12 cellular contexts compared by ENCODE assay signal in genomic region chr21:38438476-38438893, GRCh38. TPM values are rescaled to one million over a fixed set of nuclear protein-coding genes. Genes with fewer than 3 reads are reported as not detected.
A peak's percentile ranks its signal among the peaks of the same experiment; 100 is the strongest.
DNase-seq lines count a peak whose midpoint lies in the region; ATAC-seq and TF ChIP-seq lines count a peak whose summit lies in the region.
"Had no signal": no experiment of that assay in that cellular context is flagged by ENCODE, and none has a peak within 500 bp of the region (broad histone marks: within the 10 kb centered on the region; RNA-seq: fewer than 3 reads in every experiment).

No MANE protein-coding gene starts in this region.

- CTCF ChIA-PET in activated CD4-positive, alpha-beta memory T cell treated with anti-CD3 and anti-CD28 coated beads for 36 hours (lab: Charles Lee), result no interaction called here

- no peak overlapping the region for H3K4me3 Mint-ChIP-seq in activated CD4-positive, alpha-beta memory T cell treated with anti-CD3 and anti-CD28 coated beads for 36 hours
- H3K4me3 Mint-ChIP-seq: memory B cell had no signal

- H3K4me1 Mint-ChIP-seq in activated CD4-positive, alpha-beta memory T cell treated with anti-CD3 and anti-CD28 coated beads for 36 hours (ENCODE audit: low read depth), result no peaks in the 10 kb centered on the region
- H3K4me1 Mint-ChIP-seq: memory B cell had no signal

- TF ChIP-seq CTCF in VCaP (conservative IDR thresholded peaks at IDR 0.05), result no peak

- DNase-seq in H4 (ENCODE audit: low spot score) (peak; percentile 90), left cardiac atrium (peak; percentile 82), renal cortical epithelial cell (ENCODE audit: low read depth) (peak; percentile 50), NCI-H1105 (lab: John Stamatoyannopoulos, UW) (no peak)
- no peak for DNase-seq in activated CD4-positive, alpha-beta memory T cell treated with anti-CD3 and anti-CD28 coated beads for 36 hours
- DNase-seq: activated gamma-delta T cell, KG1, stomach had no signal

- H3K9me3 Mint-ChIP-seq in activated CD4-positive, alpha-beta memory T cell treated with anti-CD3 and anti-CD28 coated beads for 36 hours, result no peaks in the 10 kb centered on the region
- H3K9me3 Mint-ChIP-seq: memory B cell had no signal

- no peak overlapping the region for H3K27ac Mint-ChIP-seq in activated CD4-positive, alpha-beta memory T cell treated with anti-CD3 and anti-CD28 coated beads for 36 hours
- H3K27ac Mint-ChIP-seq: memory B cell had no signal

- H3K27ac ChIP-seq in VCaP, result peak overlapping the region; percentile 51
- H3K27ac ChIP-seq: stomach had no signal

- no peaks in the 10 kb centered on the region for H3K36me3 Mint-ChIP-seq in activated CD4-positive, alpha-beta memory T cell treated with anti-CD3 and anti-CD28 coated beads for 36 hours
- H3K36me3 Mint-ChIP-seq: memory B cell had no signal

- peak; percentile 69 to 88 for ATAC-seq in left cardiac atrium
- ATAC-seq in GM21619 (IDR thresholded peaks at IDR 0.05; ENCODE audit: unreplicated experiment), result no peak
- no peak for ATAC-seq in HG03571 (IDR thresholded peaks at IDR 0.05; ENCODE audit: unreplicated experiment)

- intact Hi-C loops in left cardiac atrium (cut with DNase I), result no loop called here
- intact Hi-C loops in activated CD4-positive, alpha-beta memory T cell treated with anti-CD3 and anti-CD28 coated beads for 36 hours (cut with micrococcal nuclease), result no loop called here

- H3K27me3 Mint-ChIP-seq in activated CD4-positive, alpha-beta memory T cell treated with anti-CD3 and anti-CD28 coated beads for 36 hours, result no peaks in the 10 kb centered on the region

- POLR2A ChIA-PET in activated CD4-positive, alpha-beta memory T cell treated with anti-CD3 and anti-CD28 coated beads for 36 hours (lab: Charles Lee), result no interaction called here

RNA-seq across cellular contexts. Expression of gene ERG, which starts 59.8 kb away (rescaled TPM):
- total RNA-seq in H4 (2014; rRNA removed; shearing (Covaris generic)), result 0.15 and 0.25 TPM in 2 replicates
- total RNA-seq in left cardiac atrium, result 10 to 100 TPM; 16.1 to 27.2 TPM
- under 0.01 and 0.15 TPM in 2 replicates for total RNA-seq in renal cortical epithelial cell
- not detected for total RNA-seq in activated CD4-positive, alpha-beta memory T cell treated with anti-CD3 and anti-CD28 coated beads for 36 hours

Comparison
In these comparisons a context has a peak if more than half of its experiments do, and no peak if none do; other contexts are left out.
1. DNase-seq: peak in H4 (single experiment), left cardiac atrium (single experiment) and renal cortical epithelial cell (single experiment); none in NCI-H1105 (single experiment) and activated CD4-positive, alpha-beta memory T cell treated with anti-CD3 and anti-CD28 coated beads for 36 hours (single experiment).
2. ATAC-seq: peak in left cardiac atrium (2 of 2); none in GM21619 (single experiment) and HG03571 (single experiment).
3. RNA of gene ERG, which starts 59.8 kb away (total RNA-seq): 16.1 to 27.2 TPM in left cardiac atrium; 0.15 to 0.25 TPM in H4, under 0.01 to 0.15 TPM in renal cortical epithelial cell and not detected in activated CD4-positive, alpha-beta memory T cell treated with anti-CD3 and anti-CD28 coated beads for 36 hours; every median in the first group is over 10 times any median in the second.